37 cellular contexts compared by ENCODE assay signal in genomic region chr6:51865176-51865575, GRCh38.
"Had no signal": no experiment of that assay in that cellular context is flagged by ENCODE, and none has a peak within 500 bp of the region (broad histone marks: within the 10 kb centered on the region; RNA-seq: fewer than 3 reads in every experiment).

No MANE protein-coding gene starts in this region.

- H3K4me3 ChIP-seq: adrenal gland, body of pancreas, breast epithelium, cardiac muscle cell had no signal

- DNase-seq: activated CD4-positive, alpha-beta memory T cell treated with anti-CD3 and anti-CD28 coated beads, Interleukin-2, amount 10 ng/mL, durations not matched to agents 7 days and 5 days; activated CD4-positive, alpha-beta T cell treated with anti-CD3 and anti-CD28 coated beads for 1 hour; activated CD4-positive, alpha-beta T cell treated with anti-CD3 and anti-CD28 coated beads for 36 hours; activated CD4-positive, alpha-beta T cell treated with anti-CD3 and anti-CD28 coated beads for 48 hours; activated CD4-positive, alpha-beta T cell treated with anti-CD3 and anti-CD28 coated beads, Interleukin-2, amount 10 ng/mL, durations not matched to agents 7 days and 5 days; activated CD4-positive, alpha-beta T cell treated with anti-CD3 and anti-CD28 coated beads, Interleukin-2, amount 50 U/mL, for 48 hours; activated CD4-positive, CD25-positive, alpha-beta regulatory T cell; activated CD8-positive, alpha-beta memory T cell treated with anti-CD3 and anti-CD28 coated beads for 24 hours; activated CD8-positive, alpha-beta memory T cell treated with anti-CD3 and anti-CD28 coated beads, Interleukin-2, amount 10 ng/mL, durations not matched to agents 7 days and 5 days; activated CD8-positive, alpha-beta memory T cell treated with anti-CD3 and anti-CD28 coated beads, Interleukin-2, amount 50 U/mL, for 48 hours; activated CD8-positive, alpha-beta T cell treated with anti-CD3 and anti-CD28 coated beads, Interleukin-2, amount 10 ng/mL, durations not matched to agents 7 days and 5 days; activated effector memory CD4-positive, alpha-beta T cell treated with Interleukin-2 at 50 U/mL for 16 hours; activated gamma-delta T cell; activated naive CD4-positive, alpha-beta T cell treated with anti-CD3 and anti-CD28 coated beads for 36 hours; activated naive CD4-positive, alpha-beta T cell treated with anti-CD3 and anti-CD28 coated beads, Interleukin-2, amount 50 U/mL, for 16 hours; activated naive CD8-positive, alpha-beta T cell treated with anti-CD3 and anti-CD28 coated beads for 36 hours; activated T-cell treated with anti-CD3 and anti-CD28 coated beads, Interleukin-2, amount 50 U/mL, for 24 hours; activated T-cell treated with anti-CD3 and anti-CD28 coated beads, Interleukin-2, amount 50 U/mL, for 48 hours; adrenal gland; amniotic stem cell; aorta; body of pancreas; brain microvascular endothelial cell; caudate nucleus; cerebellar nuclear complex; T-helper 1 cell; T-helper 2 cell; T-helper 9 cell had no signal

- H3K4me1 Mint-ChIP-seq: activated CD4-positive, alpha-beta memory T cell treated with anti-CD3 and anti-CD28 coated beads, Interleukin-2, amount 10 ng/mL, durations not matched to agents 7 days and 5 days; activated CD4-positive, alpha-beta T cell treated with anti-CD3 and anti-CD28 coated beads for 36 hours; activated CD4-positive, alpha-beta T cell treated with anti-CD3 and anti-CD28 coated beads, Interleukin-2, amount 10 ng/mL, durations not matched to agents 7 days and 5 days; activated CD8-positive, alpha-beta memory T cell treated with anti-CD3 and anti-CD28 coated beads, Interleukin-2, amount 10 ng/mL, durations not matched to agents 7 days and 5 days; activated naive CD8-positive, alpha-beta T cell treated with anti-CD3 and anti-CD28 coated beads for 36 hours; central memory CD8-positive, alpha-beta T cell had no signal

- H3K36me3 Mint-ChIP-seq: activated CD8-positive, alpha-beta memory T cell treated with anti-CD3 and anti-CD28 coated beads, Interleukin-2, amount 10 ng/mL, durations not matched to agents 7 days and 5 days; activated naive CD4-positive, alpha-beta T cell treated with anti-CD3 and anti-CD28 coated beads, Interleukin-2, amount 50 U/mL, for 72 hours; activated naive CD8-positive, alpha-beta T cell treated with anti-CD3 and anti-CD28 coated beads for 36 hours had no signal

- H3K36me3 ChIP-seq: adrenal gland, brain microvascular endothelial cell, breast epithelium, cardiac muscle cell had no signal

- H3K4me3 Mint-ChIP-seq: activated CD4-positive, alpha-beta memory T cell treated with anti-CD3 and anti-CD28 coated beads, Interleukin-2, amount 10 ng/mL, durations not matched to agents 7 days and 5 days; activated CD4-positive, alpha-beta T cell treated with anti-CD3 and anti-CD28 coated beads for 36 hours; activated CD4-positive, alpha-beta T cell treated with anti-CD3 and anti-CD28 coated beads, Interleukin-2, amount 10 ng/mL, durations not matched to agents 7 days and 5 days; activated CD8-positive, alpha-beta memory T cell treated with anti-CD3 and anti-CD28 coated beads, Interleukin-2, amount 10 ng/mL, durations not matched to agents 7 days and 5 days; activated CD8-positive, alpha-beta T cell treated with anti-CD3 and anti-CD28 coated beads, Interleukin-2, amount 10 ng/mL, durations not matched to agents 7 days and 5 days; activated naive CD4-positive, alpha-beta T cell treated with anti-CD3 and anti-CD28 coated beads for 36 hours; activated naive CD8-positive, alpha-beta T cell treated with anti-CD3 and anti-CD28 coated beads for 36 hours; activated T-cell treated with anti-CD3 and anti-CD28 coated beads, Interleukin-2, amount 50 U/mL, for 24 hours; central memory CD8-positive, alpha-beta T cell; T-helper 1 cell treated with Interleukin-12 subunit alpha and Interleukin-12 subunit beta and Interleukin-4 antibody, amounts not matched to agents 30 μg/mL and 1 μg/mL, for 36 hours; T-helper 2 cell treated with Interferon-gamma antibody and Interleukin-4, amounts not matched to agents 5 μg/mL and 100 μg/mL, for 36 hours had no signal

- H3K27ac Mint-ChIP-seq: activated CD4-positive, alpha-beta memory T cell treated with anti-CD3 and anti-CD28 coated beads, Interleukin-2, amount 10 ng/mL, durations not matched to agents 7 days and 5 days; activated CD4-positive, alpha-beta T cell treated with anti-CD3 and anti-CD28 coated beads for 36 hours; activated CD4-positive, alpha-beta T cell treated with anti-CD3 and anti-CD28 coated beads, Interleukin-2, amount 10 ng/mL, durations not matched to agents 7 days and 5 days; activated CD8-positive, alpha-beta memory T cell treated with anti-CD3 and anti-CD28 coated beads, Interleukin-2, amount 10 ng/mL, durations not matched to agents 7 days and 5 days; activated CD8-positive, alpha-beta T cell treated with anti-CD3 and anti-CD28 coated beads, Interleukin-2, amount 10 ng/mL, durations not matched to agents 7 days and 5 days; activated naive CD4-positive, alpha-beta T cell treated with anti-CD3 and anti-CD28 coated beads for 36 hours; activated naive CD4-positive, alpha-beta T cell treated with anti-CD3 and anti-CD28 coated beads, Interleukin-2, amount 50 U/mL, for 72 hours; activated naive CD8-positive, alpha-beta T cell treated with anti-CD3 and anti-CD28 coated beads for 36 hours; activated T-cell treated with anti-CD3 and anti-CD28 coated beads, Interleukin-2, amount 50 U/mL, for 24 hours; activated T-helper 2 cell treated with anti-CD3 and anti-CD28 coated beads, Interferon-gamma antibody, Interleukin-2, Interleukin-4, amounts not matched to agents 10 μg/mL and 5 μg/mL and 100 μg/mL, durations not matched to agents 14 hours and 24 hours and 36 hours; T-helper 1 cell treated with Interleukin-12 subunit alpha and Interleukin-12 subunit beta and Interleukin-4 antibody, amounts not matched to agents 30 μg/mL and 1 μg/mL, for 36 hours; T-helper 2 cell treated with Interferon-gamma antibody and Interleukin-4, amounts not matched to agents 5 μg/mL and 100 μg/mL, for 36 hours had no signal

- H3K27me3 Mint-ChIP-seq: activated CD4-positive, alpha-beta T cell treated with anti-CD3 and anti-CD28 coated beads, Interleukin-2, amount 10 ng/mL, durations not matched to agents 7 days and 5 days had no signal

- H3K9me3 ChIP-seq: adrenal gland, body of pancreas, breast epithelium had no signal

- H3K4me1 ChIP-seq: adrenal gland, body of pancreas, breast epithelium had no signal

- H3K27ac ChIP-seq: adrenal gland, body of pancreas, brain microvascular endothelial cell, breast epithelium, cardiac muscle cell, VCaP had no signal

- ATAC-seq: activated CD4-positive, alpha-beta T cell treated with anti-CD3 and anti-CD28 coated beads for 36 hours; activated CD4-positive, CD25-positive, alpha-beta regulatory T cell treated with anti-CD3 and anti-CD28 coated beads, Interleukin-2, amount 50 U/mL, for 24 hours; activated CD8-positive, alpha-beta memory T cell treated with anti-CD3 and anti-CD28 coated beads, Interleukin-2, amount 10 ng/mL, durations not matched to agents 7 days and 5 days; activated CD8-positive, alpha-beta T cell treated with anti-CD3 and anti-CD28 coated beads, Interleukin-2, amount 10 ng/mL, durations not matched to agents 7 days and 5 days; activated naive CD4-positive, alpha-beta T cell treated with anti-CD3 and anti-CD28 coated beads, Interleukin-2, amount 50 U/mL, for 72 hours; body of pancreas had no signal

- H3K9me3 Mint-ChIP-seq: activated CD4-positive, alpha-beta memory T cell treated with anti-CD3 and anti-CD28 coated beads, Interleukin-2, amount 10 ng/mL, durations not matched to agents 7 days and 5 days; activated CD4-positive, alpha-beta T cell treated with anti-CD3 and anti-CD28 coated beads, Interleukin-2, amount 10 ng/mL, durations not matched to agents 7 days and 5 days; activated naive CD4-positive, alpha-beta T cell treated with anti-CD3 and anti-CD28 coated beads for 36 hours; activated naive CD4-positive, alpha-beta T cell treated with anti-CD3 and anti-CD28 coated beads, Interleukin-2, amount 50 U/mL, for 72 hours; activated naive CD8-positive, alpha-beta T cell treated with anti-CD3 and anti-CD28 coated beads for 36 hours; activated T-cell treated with anti-CD3 and anti-CD28 coated beads, Interleukin-2, amount 50 U/mL, for 24 hours; activated T-helper 2 cell treated with anti-CD3 and anti-CD28 coated beads, Interferon-gamma antibody, Interleukin-2, Interleukin-4, amounts not matched to agents 10 μg/mL and 5 μg/mL and 100 μg/mL, durations not matched to agents 14 hours and 24 hours and 36 hours; T-helper 1 cell treated with Interleukin-12 subunit alpha and Interleukin-12 subunit beta and Interleukin-4 antibody, amounts not matched to agents 30 μg/mL and 1 μg/mL, for 36 hours; T-helper 2 cell treated with Interferon-gamma antibody and Interleukin-4, amounts not matched to agents 5 μg/mL and 100 μg/mL, for 36 hours had no signal

- H3K27me3 ChIP-seq: adrenal gland, body of pancreas, brain microvascular endothelial cell, breast epithelium, cardiac muscle cell had no signal
